ENCODE assay signal across 22 cellular contexts in genomic region chr11:37442576-37442975, GRCh38.
DNase-seq lines count a peak whose midpoint lies in the region; ATAC-seq, FAIRE-seq and TF ChIP-seq lines count a peak whose summit lies in the region.
"Had no signal": no experiment of that assay in that cellular context is flagged by ENCODE, and none has a peak within 500 bp of the region (broad histone marks: within the 10 kb centered on the region; RNA-seq: fewer than 3 reads in every experiment).

No MANE protein-coding gene starts in this region.

- TF ChIP-seq POLR2A in H54 (IDR thresholded peaks at IDR 0.05; ENCODE audit: low read depth, low read length): no peak

- peaks cover 5% of the 10 kb centered on the region for H3K9me3 Mint-ChIP-seq in astrocyte (ENCODE audit: unreplicated experiment)
- peaks cover 4% of the 10 kb centered on the region for H3K9me3 Mint-ChIP-seq in CD4-positive, alpha-beta T cell

- no peak overlapping the region for H3K27ac ChIP-seq in astrocyte (ENCODE audit: low read depth, low read length)
- no peak overlapping the region for H3K27ac ChIP-seq in CD4-positive, alpha-beta T cell (ENCODE audit: low read depth, low read length)
- H3K27ac ChIP-seq: BLaER1 treated with 17β-estradiol and CSF1 and Interleukin-3, amounts not matched to agents 10 nM and 100 nM had no signal

- intact Hi-C loops in CD4-positive, alpha-beta T cell (cut with DNase I, micrococcal nuclease): no loop called here

- H3K27me3 ChIP-seq in BJ (ENCODE audit: control insufficient read depth, insufficient read depth, low read length) (no peaks in the 10 kb centered on the region), astrocyte (ENCODE audit: insufficient read depth, low read length) (no peaks in the 10 kb centered on the region)
- H3K27me3 ChIP-seq in CD4-positive, alpha-beta T cell (ENCODE audit: control insufficient read depth, insufficient read depth, low read length): no peaks in the 10 kb centered on the region
- H3K27me3 ChIP-seq: BLaER1 treated with 17β-estradiol and CSF1 and Interleukin-3, amounts not matched to agents 10 nM and 100 nM had no signal

- H3K4me2 ChIP-seq in astrocyte (ENCODE audit: low read length): no peak overlapping the region
- H3K4me2 ChIP-seq: BLaER1 treated with 17β-estradiol and CSF1 and Interleukin-3, amounts not matched to agents 10 nM and 100 nM had no signal

- H3K36me3 Mint-ChIP-seq in astrocyte (ENCODE audit: low read depth, unreplicated experiment): no peaks in the 10 kb centered on the region
- no peaks in the 10 kb centered on the region for H3K36me3 Mint-ChIP-seq in CD4-positive, alpha-beta T cell (ENCODE audit: low read depth)
- H3K36me3 Mint-ChIP-seq: CD4-positive, alpha-beta memory T cell had no signal

- no peaks in the 10 kb centered on the region for H3K4me1 ChIP-seq in astrocyte (ENCODE audit: insufficient read depth, low read length)

- H3K4me3 ChIP-seq in BJ (ENCODE audit: low read depth, low read length) (no peak overlapping the region), astrocyte (ENCODE audit: insufficient read depth, low read depth, low read length) (no peak overlapping the region)
- H3K4me3 ChIP-seq: BLaER1 treated with 17β-estradiol and CSF1 and Interleukin-3, amounts not matched to agents 10 nM and 100 nM had no signal

- no peaks in the 10 kb centered on the region for H3K79me2 ChIP-seq in astrocyte (ENCODE audit: insufficient read depth, low read length)

- no peak for TF ChIP-seq CTCF in BJ (IDR thresholded peaks at IDR 0.05; ENCODE audit: insufficient read depth, low read depth, low read length)
- no peak for TF ChIP-seq CTCF in astrocyte (IDR thresholded peaks at IDR 0.05; ENCODE audit: insufficient read depth, low read depth, low read length)
- TF ChIP-seq CTCF in CD4-positive, alpha-beta T cell (IDR thresholded peaks at IDR 0.05): no peak

- no peak overlapping the region for H3K9ac ChIP-seq in astrocyte (ENCODE audit: low read length)
- H3K9ac ChIP-seq: BLaER1 treated with 17β-estradiol and CSF1 and Interleukin-3, amounts not matched to agents 10 nM and 100 nM had no signal

- H4K20me1 ChIP-seq in astrocyte (ENCODE audit: insufficient read depth, low read length): no peaks in the 10 kb centered on the region
- H4K20me1 ChIP-seq: BLaER1 treated with 17β-estradiol and CSF1 and Interleukin-3, amounts not matched to agents 10 nM and 100 nM had no signal

- no peaks in the 10 kb centered on the region for H3K9me3 ChIP-seq in astrocyte (ENCODE audit: insufficient read depth, low read depth, low read length)
- H3K9me3 ChIP-seq in CD4-positive, alpha-beta T cell (ENCODE audit: control insufficient read depth, low read length): no peaks in the 10 kb centered on the region

- no peak for ATAC-seq in CD4-positive, alpha-beta T cell (ENCODE audit: poor library complexity)
- no peak for ATAC-seq in GM21786 (IDR thresholded peaks at IDR 0.05; ENCODE audit: unreplicated experiment)

- FAIRE-seq in H54 (lab: Jason Lieb, UNC) (peak; percentile 45), astrocyte (lab: Jason Lieb, UNC) (no peak)
- FAIRE-seq: GM12892 had no signal

- H3K27me3 Mint-ChIP-seq in astrocyte (ENCODE audit: low read depth, unreplicated experiment): no peaks in the 10 kb centered on the region
- no peaks in the 10 kb centered on the region for H3K27me3 Mint-ChIP-seq in CD4-positive, alpha-beta T cell
- H3K27me3 Mint-ChIP-seq: CD4-positive, alpha-beta memory T cell had no signal

- no peak overlapping the region for H3K4me3 Mint-ChIP-seq in astrocyte (ENCODE audit: unreplicated experiment)
- H3K4me3 Mint-ChIP-seq in CD4-positive, alpha-beta T cell: no peak overlapping the region
- H3K4me3 Mint-ChIP-seq: CD4-positive, alpha-beta memory T cell; H9 had no signal

- DNase-seq in BJ (ENCODE audit: low read depth) (peak; percentile 4), H54 (ENCODE audit: insufficient read length, low spot score) (no peak), astrocyte (ENCODE audit: low read depth) (peak; percentile 44), kidney tubule cell (ENCODE audit: low spot score) (peak; percentile 86), amniotic stem cell (lab: John Stamatoyannopoulos, UW) (no peak)
- no peak for DNase-seq in CD4-positive, alpha-beta T cell
- DNase-seq: CD4-positive, alpha-beta memory T cell; COR-L47; DMS53; GF-D8; H9; KG1; MM.1S; NCI-H1048; NCI-H1417; NCI-H1694; NCI-H2029 treated with DMSO at 0.1 percent for 48 hours; NCI-H526 treated with DMSO at 0.1 percent for 48 hours; SHP77 treated with DMSO at 0.1 percent for 48 hours had no signal

- POLR2A ChIA-PET in BJ (lab: Charles Lee): no interaction called here
- POLR2A ChIA-PET in CD4-positive, alpha-beta T cell (lab: Charles Lee): no interaction called here

- CTCF ChIA-PET in BJ (lab: Yijun Ruan, JAX): no interaction called here
- CTCF ChIA-PET in CD4-positive, alpha-beta T cell (lab: Charles Lee): no interaction called here

- H3K36me3 ChIP-seq in BJ (ENCODE audit: control insufficient read depth, insufficient read depth, low read length) (no peaks in the 10 kb centered on the region), astrocyte (ENCODE audit: insufficient read depth, low read length) (no peaks in the 10 kb centered on the region)
- H3K36me3 ChIP-seq: BLaER1 treated with 17β-estradiol and CSF1 and Interleukin-3, amounts not matched to agents 10 nM and 100 nM had no signal

- H3K27ac Mint-ChIP-seq in astrocyte (ENCODE audit: unreplicated experiment): no peak overlapping the region
- no peak overlapping the region for H3K27ac Mint-ChIP-seq in CD4-positive, alpha-beta T cell
- H3K27ac Mint-ChIP-seq: CD4-positive, alpha-beta memory T cell; H9 had no signal

- no peaks in the 10 kb centered on the region for H3K4me1 Mint-ChIP-seq in astrocyte (ENCODE audit: low read depth, unreplicated experiment)
- H3K4me1 Mint-ChIP-seq in CD4-positive, alpha-beta T cell (ENCODE audit: low read depth): no peaks in the 10 kb centered on the region
- H3K4me1 Mint-ChIP-seq: CD4-positive, alpha-beta memory T cell had no signal

- H2AFZ ChIP-seq in astrocyte (ENCODE audit: low read depth, low read length): no peak overlapping the region

Comparison
In these comparisons a context has a peak if more than half of its experiments do, and no peak if none do; other contexts are left out.
1. DNase-seq: peak in BJ (single experiment), astrocyte (single experiment) and kidney tubule cell (single experiment); none in H54 (single experiment), CD4-positive, alpha-beta T cell (0 of 10) and amniotic stem cell (single experiment).